18 cellular contexts compared by ENCODE assay signal in genomic region chr19:38278751-38279150, GRCh38. TPM values are rescaled to one million over a fixed set of nuclear protein-coding genes. Genes with fewer than 3 reads are reported as not detected.
DNase-seq lines count a peak whose midpoint lies in the region; ATAC-seq, FAIRE-seq and TF ChIP-seq lines count a peak whose summit lies in the region.
"Had no signal": no experiment of that assay in that cellular context is flagged by ENCODE, and none has a peak within 500 bp of the region (broad histone marks: within the 10 kb centered on the region; RNA-seq: fewer than 3 reads in every experiment).

No MANE protein-coding gene starts in this region.

- H3K27me3 ChIP-seq in left ventricle myocardium inferior (ENCODE audit: low read depth) (no peaks in the 10 kb centered on the region), right cardiac atrium (ENCODE audit: control insufficient read depth, insufficient read depth) (no peaks in the 10 kb centered on the region), psoas muscle (ENCODE audit: insufficient read depth in 3 of 3, low read length in 2 of 3) (no peaks in the 10 kb centered on the region), uterus (no peaks in the 10 kb centered on the region), brain microvascular endothelial cell (replicated peaks) (no peaks in the 10 kb centered on the region)

- 36% methylated on average over 2 of the region's 2 CpGs for WGBS in right cardiac atrium
- 55 to 73% (median 73%) methylated on average over 2 of the region's 2 CpGs for WGBS in psoas muscle, 3 donors

- TF ChIP-seq POLR2A in uterus (IDR thresholded peaks at IDR 0.05): no peak

- in situ Hi-C loops in brain microvascular endothelial cell (cut with HindIII; ENCODE audit: low pct_ligation_motif_present, low sequenced_read_pairs): no loop called here

- H3K27ac ChIP-seq in left ventricle myocardium inferior (replicated peaks): peak overlapping the region; percentile 92
- H3K27ac ChIP-seq in right cardiac atrium (ENCODE audit: low read length): peak overlapping the region; percentile 91
- H3K27ac ChIP-seq in psoas muscle: peak overlapping the region; percentile 66
- H3K27ac ChIP-seq in uterus: peak overlapping the region; percentile 74 to 80
- no peak overlapping the region for H3K27ac ChIP-seq in brain microvascular endothelial cell

- H3K4me1 ChIP-seq in left ventricle myocardium inferior (peaks cover 93% of the 10 kb centered on the region), right cardiac atrium (ENCODE audit: control insufficient read depth, insufficient read depth, low read length) (peaks cover 11% of the 10 kb centered on the region), psoas muscle (no peaks in the 10 kb centered on the region), uterus (peaks cover 0 to 21% of the 10 kb centered on the region in 2 donors)

- no peak for FAIRE-seq in D721Med (lab: Jason Lieb, UNC)
- FAIRE-seq: bronchial epithelial cell, RCC 7860 had no signal

- intact Hi-C loops in left ventricle myocardium inferior (cut with micrococcal nuclease) (no loop called here), cardiac septum (cut with DNase I) (loop anchor here (2.0 kb wide), 1 partner anchor 42 kb away; no protein-coding TSS in a partner anchor), right cardiac atrium (cut with DNase I) (loop anchor here in 1 of 4 donors (5.0 kb wide), 1 partner anchor 39 kb away; the partner anchor contains the start of genes KCNK6 and YIF1B), psoas muscle (cut with DNase I) (no loop called here), uterus (cut with DNase I; ENCODE audit: low total_unique reads) (no loop called here)

- H3K9me3 ChIP-seq in left ventricle myocardium inferior (replicated peaks) (no peaks in the 10 kb centered on the region), right cardiac atrium (ENCODE audit: control insufficient read depth, low read length) (no peaks in the 10 kb centered on the region), psoas muscle (no peaks in the 10 kb centered on the region), uterus (no peaks in the 10 kb centered on the region)

- H3K4me3 ChIP-seq in left ventricle myocardium inferior (peak overlapping the region; percentile 13), right cardiac atrium (ENCODE audit: low read length) (no peak overlapping the region), psoas muscle (no peak overlapping the region), uterus (no peak overlapping the region), brain microvascular endothelial cell (ENCODE audit: low read depth, low read length) (no peak overlapping the region)

- H3K36me3 ChIP-seq in left ventricle myocardium inferior: no peaks in the 10 kb centered on the region
- no peaks in the 10 kb centered on the region for H3K36me3 ChIP-seq in psoas muscle (ENCODE audit: insufficient read depth in 1 of 2, low read depth in 1 of 2)
- H3K36me3 ChIP-seq in uterus: no peaks in the 10 kb centered on the region
- H3K36me3 ChIP-seq in brain microvascular endothelial cell (replicated peaks): no peaks in the 10 kb centered on the region

- DNase-seq in left ventricle myocardium inferior: no peak
- no peak for DNase-seq in cardiac septum (ENCODE audit: low spot score)
- no peak for DNase-seq in right cardiac atrium
- no peak for DNase-seq in psoas muscle
- no peak for DNase-seq in uterus
- no peak for DNase-seq in brain microvascular endothelial cell
- no peak for DNase-seq in D721Med (ENCODE audit: insufficient read length, low spot score)
- DNase-seq: ACHN; activated CD4-positive, alpha-beta memory T cell treated with anti-CD3 and anti-CD28 coated beads for 36 hours; activated effector memory CD4-positive, alpha-beta T cell treated with Interleukin-2 at 50 U/mL for 16 hours; COR-L47; erythroblast; NCI-H1105; NCI-H226; T1000 had no signal

- TF ChIP-seq CTCF in left ventricle myocardium inferior (IDR thresholded peaks at IDR 0.05; ENCODE audit: borderline replicate concordance) (no peak), psoas muscle (IDR thresholded peaks at IDR 0.05) (no peak), uterus (IDR thresholded peaks at IDR 0.05) (no peak), brain microvascular endothelial cell (IDR thresholded peaks at IDR 0.05; ENCODE audit: low read depth, low read length, missing control alignments) (no peak), D721Med (IDR thresholded peaks at IDR 0.05; ENCODE audit: insufficient read depth, missing control alignments) (no peak)

- ATAC-seq in right cardiac atrium (no peak), psoas muscle (no peak), GM19328 (IDR thresholded peaks at IDR 0.05; ENCODE audit: unreplicated experiment) (no peak)

RNA-seq across cellular contexts. Expression of gene SPINT2, which starts 14.4 kb away (rescaled TPM):
- total RNA-seq in left ventricle myocardium inferior (6.8 TPM), cardiac septum (17.3 TPM), right cardiac atrium (10 to 100 TPM in 3 of 4 donors, 1 to 10 TPM in 1; 9.0 to 16.6 (median 12.2) TPM), psoas muscle (1 to 10 TPM in 2 of 4 donors, under 1 TPM in 2; 0.95 to 2.2 (median 1.2) TPM), uterus (10 to 100 TPM; 11.8 to 72.8 (median 29.4) TPM)
- polyA plus RNA-seq in right cardiac atrium (5.7 TPM), psoas muscle (1 to 10 TPM in 1 of 3 donors, under 1 TPM in 2; 0.49 to 1.1 (median 0.59) TPM)

RNA-seq across cellular contexts. Expression of gene PPP1R14A, which starts 22.6 kb away (rescaled TPM):
- total RNA-seq in left ventricle myocardium inferior (33.3 TPM), cardiac septum (23.9 TPM), right cardiac atrium (10 to 100 TPM; 13.3 to 29.0 (median 21.7) TPM), psoas muscle (10 to 100 TPM in 3 of 4 donors, 1 to 10 TPM in 1; 9.2 to 17.0 (median 11.3) TPM), uterus (100 to 1,000 TPM in 3 of 4 donors, 1 to 10 TPM in 1; 9.3 to 225 (median 172) TPM)
- polyA plus RNA-seq in right cardiac atrium (51.1 TPM), psoas muscle (10 to 100 TPM in 2 of 3 donors, 1 to 10 TPM in 1; 9.9 to 18.7 (median 12.1) TPM)

RNA-seq across cellular contexts. Expression of gene C19orf33, which starts 25.3 kb away (rescaled TPM):
- total RNA-seq in left ventricle myocardium inferior (1.6 TPM), cardiac septum (2.0 TPM), right cardiac atrium (under 1 TPM in 2 of 4 donors, not detected in 2; 0.57 to 0.89 TPM), psoas muscle (1 to 10 TPM in 2 of 4 donors, not detected in 2; 3.4 to 3.7 TPM), uterus (10 to 100 TPM in 1 of 4 donors, 1 to 10 TPM in 2, not detected in 1; 2.9 to 15.3 (median 4.1) TPM)
- polyA plus RNA-seq in right cardiac atrium (4.3 TPM), psoas muscle (1 to 10 TPM; 3.7 to 7.1 (median 6.5) TPM)
- total RNA-seq: activated CD4-positive, alpha-beta memory T cell treated with anti-CD3 and anti-CD28 coated beads for 36 hours had no signal

RNA-seq across cellular contexts. Expression of gene YIF1B, which starts 37.0 kb away (rescaled TPM):
- total RNA-seq in left ventricle myocardium inferior (33.0 TPM), cardiac septum (27.6 TPM), right cardiac atrium (10 to 100 TPM; 15.9 to 24.4 (median 19.9) TPM), psoas muscle (10 to 100 TPM; 20.1 to 27.2 (median 21.6) TPM), uterus (10 to 100 TPM in 3 of 4 donors, 1 to 10 TPM in 1; 6.4 to 31.7 (median 21.5) TPM)
- polyA plus RNA-seq in right cardiac atrium (25.7 TPM), psoas muscle (10 to 100 TPM; 38.8 to 57.7 (median 42.7) TPM)

RNA-seq across cellular contexts. Expression of gene KCNK6, which starts 40.9 kb away (rescaled TPM):
- total RNA-seq in left ventricle myocardium inferior: 4.2 TPM
- total RNA-seq in cardiac septum: 14.1 TPM
- total RNA-seq in right cardiac atrium: 1 to 10 TPM; 2.2 to 3.0 (median 2.8) TPM
- 2.4 TPM for polyA plus RNA-seq in right cardiac atrium
- under 1 TPM; 0.54 to 0.69 (median 0.64) TPM for total RNA-seq in psoas muscle
- polyA plus RNA-seq in psoas muscle: under 1 TPM; 0.21 to 0.42 (median 0.39) TPM
- total RNA-seq in uterus: 10 to 100 TPM in 1 of 4 donors, 1 to 10 TPM in 2, under 1 TPM in 1; 0.59 to 60.6 (median 4.3) TPM
